In the genomic region with DNA sequence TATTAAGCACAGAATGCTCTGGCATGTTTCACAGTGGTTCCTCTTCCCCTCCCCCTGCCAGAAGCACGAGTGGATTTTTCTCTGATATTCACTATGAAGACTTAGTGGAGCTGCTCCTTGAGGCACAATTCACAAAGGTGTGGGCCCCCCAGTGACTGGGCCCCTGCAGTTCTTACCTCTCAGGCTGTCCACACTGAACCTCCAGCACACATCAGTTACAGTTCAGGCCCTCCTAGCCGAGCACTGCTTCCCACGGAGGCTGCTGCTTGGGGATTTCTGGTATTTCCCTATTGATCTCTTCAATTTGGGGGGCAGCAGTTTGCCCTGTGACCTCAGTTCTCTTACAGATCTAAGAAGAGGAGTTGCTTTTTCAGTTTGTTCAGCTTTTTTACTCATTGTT, we compare ENCODE assay signal across 19 cellular contexts.
DNase-seq lines count a peak whose midpoint lies in the region; ATAC-seq and TF ChIP-seq lines count a peak whose summit lies in the region.
"Had no signal": no experiment of that assay in that cellular context is flagged by ENCODE, and none has a peak within 500 bp of the region (broad histone marks: within the 10 kb centered on the region; RNA-seq: fewer than 3 reads in every experiment).

No MANE protein-coding gene starts in this region.

- peak; percentile 11 for DNase-seq in activated CD8-positive, alpha-beta memory T cell treated with anti-CD3 and anti-CD28 coated beads for 24 hours
- DNase-seq in activated CD8-positive, alpha-beta memory T cell treated with anti-CD3 and anti-CD28 coated beads, Interleukin-2, amount 50 U/mL, for 4 hours = no peak
- DNase-seq in activated CD8-positive, alpha-beta memory T cell treated with anti-CD3 and anti-CD28 coated beads, Interleukin-2, amount 50 U/mL, for 48 hours = peak; percentile 41
- no peak for DNase-seq in mesenchymal stem cell
- DNase-seq in vagina (ENCODE audit: extremely low spot score in 2 of 2) = peak; percentile 61 to 65
- no peak for DNase-seq in midbrain (lab: John Stamatoyannopoulos, UW)
- no peak for DNase-seq in mesendoderm
- DNase-seq: 8988T, GOT3, IMR-90, NCI-H1105, NCI-H2081, NCI-H2171 treated with DMSO at 0.1 percent for 48 hours, NCI-H524 treated with DMSO at 0.1 percent for 48 hours, Peyer's patch, SJCRH30 had no signal

- no peak overlapping the region for H2BK120ac ChIP-seq in mesenchymal stem cell (ENCODE audit: low read depth, low read length)
- no peak overlapping the region for H2BK120ac ChIP-seq in mesendoderm (ENCODE audit: low read depth, low read length)

- no peak overlapping the region for H2AFZ ChIP-seq in mesenchymal stem cell (ENCODE audit: low read depth, low read length)

- TF ChIP-seq CTCF in vagina (IDR thresholded peaks at IDR 0.05) = no peak

- no peak overlapping the region for H4K5ac ChIP-seq in mesendoderm (ENCODE audit: low read length)

- H3K4ac ChIP-seq in mesenchymal stem cell (ENCODE audit: low read depth in 1 of 2, low read length in 2 of 2) (no peak overlapping the region), mesendoderm (ENCODE audit: low read depth, low read length) (no peak overlapping the region)

- H2BK5ac ChIP-seq in mesenchymal stem cell (ENCODE audit: low read depth, low read length, poor library complexity, severe bottlenecking) (no peak overlapping the region), mesendoderm (ENCODE audit: low read length) (no peak overlapping the region)

- H3K56ac ChIP-seq in mesendoderm (ENCODE audit: low read length) = no peak overlapping the region

- H3K18ac ChIP-seq in mesenchymal stem cell (ENCODE audit: low read depth in 1 of 2, low read length in 2 of 2) = no peak overlapping the region
- no peak overlapping the region for H3K18ac ChIP-seq in mesendoderm (ENCODE audit: low read length)

- intact Hi-C loops in vagina (cut with DNase I) = no loop called here

- H3K23ac ChIP-seq in mesenchymal stem cell (ENCODE audit: low read length in 2 of 2) = no peak overlapping the region
- H3K23ac ChIP-seq in mesendoderm (ENCODE audit: low read length) = no peak overlapping the region

- ATAC-seq in GM18502 (IDR thresholded peaks at IDR 0.05; ENCODE audit: poor library complexity, unreplicated experiment) = no peak

- H3K4me2 ChIP-seq in mesenchymal stem cell (ENCODE audit: low read length, poor library complexity, severe bottlenecking) (no peak overlapping the region), mesendoderm (ENCODE audit: low read length) (no peak overlapping the region)
- H3K4me2 ChIP-seq: KMS-11 had no signal

- H4K91ac ChIP-seq in mesenchymal stem cell (ENCODE audit: low read length) = no peak overlapping the region

- H3K27ac ChIP-seq in mesenchymal stem cell (ENCODE audit: low read length, poor library complexity, severe bottlenecking) (no peak overlapping the region), vagina (no peak overlapping the region), mesendoderm (ENCODE audit: low read depth, low read length) (no peak overlapping the region)
- H3K27ac ChIP-seq: C4-2B, KMS-11, Peyer's patch, SJCRH30 had no signal

- no peaks in the 10 kb centered on the region for H3K79me2 ChIP-seq in mesendoderm (ENCODE audit: control insufficient read depth, insufficient read depth, low read length)

- H4K8ac ChIP-seq in mesenchymal stem cell (ENCODE audit: low read length) (peak overlapping the region; percentile 91), mesendoderm (ENCODE audit: low read depth, low read length) (no peak overlapping the region)

- peak overlapping the region in 1 of 2 experiments; percentile 26 for H3K14ac ChIP-seq in mesenchymal stem cell (ENCODE audit: low read length in 2 of 2)

- no peaks in the 10 kb centered on the region for H3K9me3 ChIP-seq in mesenchymal stem cell (ENCODE audit: control insufficient read depth, low read length)
- no peaks in the 10 kb centered on the region for H3K9me3 ChIP-seq in vagina
- H3K9me3 ChIP-seq: Peyer's patch, SJCRH30 had no signal

- peak overlapping the region in 1 of 2 experiments; percentile 23 for H2BK12ac ChIP-seq in mesenchymal stem cell (ENCODE audit: low read length in 2 of 2)

- H3K36me3 ChIP-seq in mesenchymal stem cell (ENCODE audit: control insufficient read depth in 1 of 2, insufficient read depth in 2 of 2, low read depth in 1 of 2, low read length in 2 of 2) (no peaks in the 10 kb centered on the region), vagina (no peaks in the 10 kb centered on the region), mesendoderm (ENCODE audit: control insufficient read depth, insufficient read depth, low read length) (no peaks in the 10 kb centered on the region)
- H3K36me3 ChIP-seq: Peyer's patch, SJCRH30 had no signal

- H3K27me3 ChIP-seq in mesenchymal stem cell (ENCODE audit: control insufficient read depth in 1 of 2, insufficient read depth in 1 of 2, low read length in 2 of 2) = no peaks in the 10 kb centered on the region
- no peaks in the 10 kb centered on the region for H3K27me3 ChIP-seq in vagina
- no peaks in the 10 kb centered on the region for H3K27me3 ChIP-seq in mesendoderm (ENCODE audit: insufficient read depth, low read length, poor library complexity)
- H3K27me3 ChIP-seq: Peyer's patch, SJCRH30 had no signal

- H3K9ac ChIP-seq in mesenchymal stem cell (ENCODE audit: low read length) (no peak overlapping the region), mesendoderm (ENCODE audit: low read length) (no peak overlapping the region)
- H3K9ac ChIP-seq: KMS-11 had no signal

- H3K79me1 ChIP-seq in mesenchymal stem cell (replicated peaks; ENCODE audit: low read length, poor library complexity, severe bottlenecking) (peaks cover 14% of the 10 kb centered on the region), mesendoderm (ENCODE audit: low read length) (no peaks in the 10 kb centered on the region)

- H3K4me1 ChIP-seq in mesenchymal stem cell (ENCODE audit: control insufficient read depth, insufficient read depth, low read depth, low read length) (no peaks in the 10 kb centered on the region), vagina (peaks cover 7% of the 10 kb centered on the region), mesendoderm (ENCODE audit: control insufficient read depth, low read depth, low read length) (no peaks in the 10 kb centered on the region)
- H3K4me1 ChIP-seq: Peyer's patch, SJCRH30 had no signal

- H3K4me3 ChIP-seq in mesenchymal stem cell (ENCODE audit: insufficient read depth in 1 of 2, low read depth in 1 of 2, low read length in 2 of 2) = no peak overlapping the region
- H3K4me3 ChIP-seq in vagina = no peak overlapping the region
- no peak overlapping the region for H3K4me3 ChIP-seq in mesendoderm (ENCODE audit: low read length)
- H3K4me3 ChIP-seq: Peyer's patch, SJCRH30 had no signal

- H2BK15ac ChIP-seq in mesenchymal stem cell (ENCODE audit: low read depth, poor library complexity, severe bottlenecking) = no peak overlapping the region
- no peak overlapping the region for H2BK15ac ChIP-seq in mesendoderm (replicated peaks; ENCODE audit: low read depth)

- no peak overlapping the region for H2AK5ac ChIP-seq in mesenchymal stem cell (ENCODE audit: low read length, severe bottlenecking)
- no peak overlapping the region for H2AK5ac ChIP-seq in mesendoderm (ENCODE audit: low read length)

- 80% methylated on average over 3 of the region's 3 CpGs for WGBS in mesenchymal stem cell
- no CpG with 5 or more reads among the region's 3 CpGs for WGBS in mesendoderm (ENCODE audit: extremely low coverage, insufficient coverage, low lambda C conversion rate)

- TF ChIP-seq POLR2A in vagina (IDR thresholded peaks at IDR 0.05) = no peak

Comparison
In these comparisons a context has a peak if more than half of its experiments do, and no peak if none do; other contexts are left out.
1. DNase-seq: peak in activated CD8-positive, alpha-beta memory T cell treated with anti-CD3 and anti-CD28 coated beads for 24 hours (single experiment), activated CD8-positive, alpha-beta memory T cell treated with anti-CD3 and anti-CD28 coated beads, Interleukin-2, amount 50 U/mL, for 48 hours (single experiment) and vagina (2 of 2); none in activated CD8-positive, alpha-beta memory T cell treated with anti-CD3 and anti-CD28 coated beads, Interleukin-2, amount 50 U/mL, for 4 hours (single experiment), mesenchymal stem cell (single experiment), midbrain (single experiment) and mesendoderm (single experiment).